Comparison of ENCODE assay signal across 1 cellular context in the genomic region with DNA sequence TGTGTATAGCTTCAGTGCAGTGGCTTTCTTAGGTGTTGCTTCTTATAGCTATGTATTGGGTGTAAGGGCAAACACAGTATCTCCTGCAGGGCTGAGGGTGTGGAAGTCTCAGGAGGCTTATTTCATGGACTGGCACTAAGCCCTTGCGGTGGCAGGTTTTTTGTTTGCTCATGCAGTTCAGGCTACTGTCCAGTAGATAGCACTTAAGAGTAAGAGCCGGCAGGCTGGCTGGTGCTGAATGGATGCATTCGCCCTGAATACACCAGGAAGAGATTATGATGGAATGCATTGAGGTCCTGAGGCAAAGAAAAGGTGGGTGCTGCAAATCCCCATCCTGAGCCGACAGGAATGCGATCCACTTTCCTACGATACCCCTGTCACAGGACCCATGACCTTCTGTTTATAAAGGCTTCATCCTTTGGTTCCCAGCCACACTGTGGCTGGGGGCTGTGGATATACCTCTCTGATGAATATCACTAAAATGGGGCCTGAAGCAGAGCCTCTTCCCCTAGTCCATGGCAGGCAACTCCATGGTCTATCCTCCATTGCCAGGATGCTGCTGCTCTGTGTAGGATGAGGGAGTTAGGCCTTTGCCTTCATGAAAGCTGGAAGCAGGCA.
TF ChIP-seq lines count a peak whose summit lies in the region.

No MANE protein-coding gene starts in this region.

TF ChIP-seq in GM12878, 131 proteins besides CTCF, POLR2A, EP300 and RAD21 (continued from another document):
- TF ChIP-seq ELK1 (IDR thresholded peaks at IDR 0.05; ENCODE audit: low read depth, low read length) (no peak), IKZF2 (IDR thresholded peaks at IDR 0.05) (no peak), RBBP5 (conservative IDR thresholded peaks at IDR 0.05) (no peak), STAT1 (conservative IDR thresholded peaks at IDR 0.05) (no peak), KDM1A (IDR thresholded peaks at IDR 0.05; ENCODE audit: borderline replicate concordance) (no peak), SMC3 (IDR thresholded peaks at IDR 0.05; ENCODE audit: borderline replicate concordance, low read length) (no peak)
- TF ChIP-seq, protein P1, sequence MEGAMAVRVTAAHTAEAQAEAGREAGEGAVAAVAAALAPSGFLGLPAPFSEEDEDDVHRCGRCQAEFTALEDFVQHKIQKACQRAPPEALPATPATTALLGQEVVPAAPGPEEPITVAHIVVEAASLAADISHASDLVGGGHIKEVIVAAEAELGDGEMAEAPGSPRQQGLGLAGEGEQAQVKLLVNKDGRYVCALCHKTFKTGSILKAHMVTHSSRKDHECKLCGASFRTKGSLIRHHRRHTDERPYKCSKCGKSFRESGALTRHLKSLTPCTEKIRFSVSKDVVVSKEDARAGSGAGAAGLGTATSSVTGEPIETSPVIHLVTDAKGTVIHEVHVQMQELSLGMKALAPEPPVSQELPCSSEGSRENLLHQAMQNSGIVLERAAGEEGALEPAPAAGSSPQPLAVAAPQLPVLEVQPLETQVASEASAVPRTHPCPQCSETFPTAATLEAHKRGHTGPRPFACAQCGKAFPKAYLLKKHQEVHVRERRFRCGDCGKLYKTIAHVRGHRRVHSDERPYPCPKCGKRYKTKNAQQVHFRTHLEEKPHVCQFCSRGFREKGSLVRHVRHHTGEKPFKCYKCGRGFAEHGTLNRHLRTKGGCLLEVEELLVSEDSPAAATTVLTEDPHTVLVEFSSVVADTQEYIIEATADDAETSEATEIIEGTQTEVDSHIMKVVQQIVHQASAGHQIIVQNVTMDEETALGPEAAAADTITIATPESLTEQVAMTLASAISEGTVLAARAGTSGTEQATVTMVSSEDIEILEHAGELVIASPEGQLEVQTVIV (IDR thresholded peaks at IDR 0.05; ENCODE audit: borderline replicate concordance, partially characterized antibody) = no peak
